1 cellular context compared by ENCODE assay signal in the genomic region with DNA sequence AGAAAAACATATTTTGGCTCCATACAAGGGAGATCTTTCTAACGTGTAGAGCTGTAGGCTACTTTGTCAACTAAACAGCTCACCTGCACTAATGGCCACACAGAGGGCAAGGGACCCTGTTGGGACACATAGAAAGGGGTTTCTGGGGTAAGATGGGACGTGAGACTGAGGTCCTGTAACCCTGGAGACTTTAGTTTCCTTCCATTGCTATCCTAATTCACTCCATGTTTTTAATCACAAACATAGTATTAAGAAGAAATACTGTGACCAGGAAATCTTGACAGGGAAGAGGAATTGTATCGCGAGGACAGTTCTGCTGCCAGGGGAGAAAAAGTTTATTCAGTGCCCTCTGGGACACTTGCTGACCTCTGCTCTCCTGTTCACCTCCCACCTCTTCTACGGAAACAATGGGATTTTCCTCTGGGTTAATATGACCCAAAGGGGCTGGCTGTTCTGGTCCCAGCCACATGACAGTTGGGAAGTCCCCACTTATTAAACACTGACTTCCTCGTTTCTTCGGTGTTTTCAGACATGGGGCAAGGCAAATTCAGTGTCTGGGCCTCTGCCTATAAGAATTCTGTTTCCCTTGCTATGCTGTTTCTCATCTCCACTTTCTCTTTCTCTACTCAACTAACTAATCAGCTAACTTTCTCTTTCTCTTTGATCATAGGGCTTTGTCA.
TF ChIP-seq lines count a peak whose summit lies in the region.

No MANE protein-coding gene starts in this region.

TF ChIP-seq in GM23338, 12 proteins besides CTCF, POLR2A, EP300 and RAD21 (continued from another document):
- TF ChIP-seq, protein P1, sequence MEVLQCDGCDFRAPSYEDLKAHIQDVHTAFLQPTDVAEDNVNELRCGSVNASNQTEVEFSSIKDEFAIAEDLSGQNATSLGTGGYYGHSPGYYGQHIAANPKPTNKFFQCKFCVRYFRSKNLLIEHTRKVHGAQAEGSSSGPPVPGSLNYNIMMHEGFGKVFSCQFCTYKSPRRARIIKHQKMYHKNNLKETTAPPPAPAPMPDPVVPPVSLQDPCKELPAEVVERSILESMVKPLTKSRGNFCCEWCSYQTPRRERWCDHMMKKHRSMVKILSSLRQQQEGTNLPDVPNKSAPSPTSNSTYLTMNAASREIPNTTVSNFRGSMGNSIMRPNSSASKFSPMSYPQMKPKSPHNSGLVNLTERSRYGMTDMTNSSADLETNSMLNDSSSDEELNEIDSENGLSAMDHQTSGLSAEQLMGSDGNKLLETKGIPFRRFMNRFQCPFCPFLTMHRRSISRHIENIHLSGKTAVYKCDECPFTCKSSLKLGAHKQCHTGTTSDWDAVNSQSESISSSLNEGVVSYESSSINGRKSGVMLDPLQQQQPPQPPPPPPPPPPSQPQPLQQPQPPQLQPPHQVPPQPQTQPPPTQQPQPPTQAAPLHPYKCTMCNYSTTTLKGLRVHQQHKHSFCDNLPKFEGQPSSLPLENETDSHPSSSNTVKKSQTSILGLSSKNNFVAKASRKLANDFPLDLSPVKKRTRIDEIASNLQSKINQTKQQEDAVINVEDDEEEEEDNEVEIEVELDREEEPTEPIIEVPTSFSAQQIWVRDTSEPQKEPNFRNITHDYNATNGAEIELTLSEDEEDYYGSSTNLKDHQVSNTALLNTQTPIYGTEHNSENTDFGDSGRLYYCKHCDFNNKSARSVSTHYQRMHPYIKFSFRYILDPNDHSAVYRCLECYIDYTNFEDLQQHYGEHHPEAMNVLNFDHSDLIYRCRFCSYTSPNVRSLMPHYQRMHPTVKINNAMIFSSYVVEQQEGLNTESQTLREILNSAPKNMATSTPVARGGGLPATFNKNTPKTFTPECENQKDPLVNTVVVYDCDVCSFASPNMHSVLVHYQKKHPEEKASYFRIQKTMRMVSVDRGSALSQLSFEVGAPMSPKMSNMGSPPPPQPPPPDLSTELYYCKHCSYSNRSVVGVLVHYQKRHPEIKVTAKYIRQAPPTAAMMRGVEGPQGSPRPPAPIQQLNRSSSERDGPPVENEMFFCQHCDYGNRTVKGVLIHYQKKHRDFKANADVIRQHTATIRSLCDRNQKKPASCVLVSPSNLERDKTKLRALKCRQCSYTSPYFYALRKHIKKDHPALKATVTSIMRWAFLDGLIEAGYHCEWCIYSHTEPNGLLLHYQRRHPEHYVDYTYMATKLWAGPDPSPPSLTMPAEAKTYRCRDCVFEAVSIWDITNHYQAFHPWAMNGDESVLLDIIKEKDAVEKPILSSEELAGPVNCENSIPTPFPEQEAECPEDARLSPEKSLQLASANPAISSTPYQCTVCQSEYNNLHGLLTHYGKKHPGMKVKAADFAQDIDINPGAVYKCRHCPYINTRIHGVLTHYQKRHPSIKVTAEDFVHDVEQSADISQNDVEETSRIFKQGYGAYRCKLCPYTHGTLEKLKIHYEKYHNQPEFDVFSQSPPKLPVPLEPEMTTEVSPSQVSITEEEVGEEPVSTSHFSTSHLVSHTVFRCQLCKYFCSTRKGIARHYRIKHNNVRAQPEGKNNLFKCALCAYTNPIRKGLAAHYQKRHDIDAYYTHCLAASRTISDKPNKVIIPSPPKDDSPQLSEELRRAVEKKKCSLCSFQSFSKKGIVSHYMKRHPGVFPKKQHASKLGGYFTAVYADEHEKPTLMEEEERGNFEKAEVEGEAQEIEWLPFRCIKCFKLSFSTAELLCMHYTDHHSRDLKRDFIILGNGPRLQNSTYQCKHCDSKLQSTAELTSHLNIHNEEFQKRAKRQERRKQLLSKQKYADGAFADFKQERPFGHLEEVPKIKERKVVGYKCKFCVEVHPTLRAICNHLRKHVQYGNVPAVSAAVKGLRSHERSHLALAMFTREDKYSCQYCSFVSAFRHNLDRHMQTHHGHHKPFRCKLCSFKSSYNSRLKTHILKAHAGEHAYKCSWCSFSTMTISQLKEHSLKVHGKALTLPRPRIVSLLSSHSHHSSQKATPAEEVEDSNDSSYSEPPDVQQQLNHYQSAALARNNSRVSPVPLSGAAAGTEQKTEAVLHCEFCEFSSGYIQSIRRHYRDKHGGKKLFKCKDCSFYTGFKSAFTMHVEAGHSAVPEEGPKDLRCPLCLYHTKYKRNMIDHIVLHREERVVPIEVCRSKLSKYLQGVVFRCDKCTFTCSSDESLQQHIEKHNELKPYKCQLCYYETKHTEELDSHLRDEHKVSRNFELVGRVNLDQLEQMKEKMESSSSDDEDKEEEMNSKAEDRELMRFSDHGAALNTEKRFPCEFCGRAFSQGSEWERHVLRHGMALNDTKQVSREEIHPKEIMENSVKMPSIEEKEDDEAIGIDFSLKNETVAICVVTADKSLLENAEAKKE (CRISPR knock-in tag; IDR thresholded peaks at IDR 0.05), result no peak
